In genomic region chr6:47414517-47415167, GRCh38 we compare ENCODE assay signal across 8 cellular contexts.
DNase-seq lines count a peak whose midpoint lies in the region; ATAC-seq and TF ChIP-seq lines count a peak whose summit lies in the region.

No MANE protein-coding gene starts in this region.

- POLR2A ChIA-PET in A673 (lab: Charles Lee; ENCODE audit: low non-redundant PET): no interaction called here
- POLR2A ChIA-PET in PC-3 (lab: Charles Lee; ENCODE audit: unreplicated experiment): interaction anchor here (0.6 to 1.0 kb wide), 4 partner anchors 64 to 319 kb away, joined by 3 to 5 read pairs (median 4); no protein-coding TSS in a partner anchor

- no peaks in the 10 kb centered on the region for H3K9me2 ChIP-seq in PC-3 (replicated peaks; ENCODE audit: low read length)

- H3K79me2 ChIP-seq in PC-3 (ENCODE audit: low read length): no peaks in the 10 kb centered on the region

- H3K27me3 ChIP-seq in A673 (replicated peaks; ENCODE audit: insufficient read depth, low read depth, low read length, poor library complexity) (no peaks in the 10 kb centered on the region), PC-3 (ENCODE audit: low read length) (no peaks in the 10 kb centered on the region)

- peak overlapping the region; percentile 37 for H3K4me3 ChIP-seq in A673 (ENCODE audit: low read depth, low read length, poor library complexity, severe bottlenecking)
- H3K4me3 ChIP-seq in PC-3 (ENCODE audit: low read length): peak overlapping the region; percentile 64

- DNase-seq in A673 (ENCODE audit: low spot score) (peak; percentile 37), PC-3 (peak; percentile 54), dedifferentiated amniotic fluid mesenchymal stem cell (ENCODE audit: extremely low spot score) (peak; percentile 27), midbrain (lab: John Stamatoyannopoulos, UW) (peak; percentile 35), GF-D8 (lab: John Stamatoyannopoulos, UW) (no peak), progenitor cell of endocrine pancreas (ENCODE audit: low spot score, unreplicated experiment) (no peak)

- H3K9me3 ChIP-seq in A673 (ENCODE audit: low read depth, low read length, poor library complexity, severe bottlenecking) (no peaks in the 10 kb centered on the region), PC-3 (ENCODE audit: low read length) (no peaks in the 10 kb centered on the region)

- intact Hi-C loops in A673 (cut with micrococcal nuclease; ENCODE audit: unreplicated experiment): loop anchor here (2.0 to 5.0 kb wide), 3 partner anchors 213 to 366 kb away; no protein-coding TSS in a partner anchor
- intact Hi-C loops in PC-3 (cut with micrococcal nuclease): loop anchor here (1.0 to 10.0 kb wide), 6 partner anchors 50 to 366 kb away; no protein-coding TSS in a partner anchor

- H3K4me1 Mint-ChIP-seq in progenitor cell of endocrine pancreas (ENCODE audit: low read depth): peaks cover 22% of the 10 kb centered on the region

- H3K4me2 ChIP-seq in PC-3 (ENCODE audit: low read length): peak overlapping the region; percentile 88

- CTCF ChIA-PET in A673 (lab: Charles Lee) (interaction anchor here (0.6 to 1.0 kb wide), 2 partner anchors 47 to 217 kb away, joined by 3 to 5 read pairs; no protein-coding TSS in a partner anchor), PC-3 (lab: Charles Lee) (interaction anchor here (0.6 to 1.4 kb wide), 3 partner anchors 63 to 319 kb away, joined by 3 to 4 read pairs (median 3); partner anchors contain the start of gene CD2AP)

- H2AFZ ChIP-seq in PC-3 (ENCODE audit: low read length): peak overlapping the region; percentile 71

- H3K27ac ChIP-seq in A673 (ENCODE audit: low read depth, low read length, poor library complexity, severe bottlenecking) (no peak overlapping the region), PC-3 (ENCODE audit: low read length) (peak overlapping the region; percentile 41)

- H3K4me1 ChIP-seq in A673 (ENCODE audit: insufficient read depth, low read length, poor library complexity, severe bottlenecking) (peaks cover 4% of the 10 kb centered on the region), PC-3 (ENCODE audit: insufficient read depth, low read length) (peaks cover 20% of the 10 kb centered on the region)

- no peaks in the 10 kb centered on the region for H3F3A ChIP-seq in PC-3 (ENCODE audit: low read length, unreplicated experiment)

- H3K36me3 Mint-ChIP-seq in progenitor cell of endocrine pancreas (ENCODE audit: insufficient read depth): no peaks in the 10 kb centered on the region

- ATAC-seq in GM18511 (IDR thresholded peaks at IDR 0.05; ENCODE audit: unreplicated experiment) (peak; percentile 82), HG02885 (IDR thresholded peaks at IDR 0.05; ENCODE audit: poor library complexity, unreplicated experiment) (peak; percentile 71), PC-3 (peak; percentile 66)

- peak overlapping the region; percentile 49 for H3K9ac ChIP-seq in PC-3 (ENCODE audit: low read length)

- H4K20me1 ChIP-seq in PC-3 (ENCODE audit: low read length): no peaks in the 10 kb centered on the region

- TF ChIP-seq CTCF in A673 (conservative IDR thresholded peaks at IDR 0.05; ENCODE audit: low read depth, low read length) (no peak), PC-3 (conservative IDR thresholded peaks at IDR 0.05; ENCODE audit: low read depth, low read length) (no peak), progenitor cell of endocrine pancreas (IDR thresholded peaks at IDR 0.05; ENCODE audit: unreplicated experiment) (no peak)

- peaks cover 4% of the 10 kb centered on the region for H3K9me3 Mint-ChIP-seq in progenitor cell of endocrine pancreas (ENCODE audit: low read depth)

- no peak overlapping the region for H3K27ac Mint-ChIP-seq in progenitor cell of endocrine pancreas

- H3K36me3 ChIP-seq in A673 (ENCODE audit: insufficient read depth, low read length, poor library complexity, severe bottlenecking) (no peaks in the 10 kb centered on the region), PC-3 (ENCODE audit: low read depth, low read length) (no peaks in the 10 kb centered on the region)

- H3K4me3 Mint-ChIP-seq in progenitor cell of endocrine pancreas (ENCODE audit: low read depth): no peak overlapping the region

- BruUV-seq in A673 (replicated peaks; lab: Mats Ljungman, UMichigan) (no TSS peak), PC-3 (replicated peaks; lab: Mats Ljungman, UMichigan) (no TSS peak)

- no peaks in the 10 kb centered on the region for H3K27me3 Mint-ChIP-seq in progenitor cell of endocrine pancreas

Comparison
In these comparisons a context has a peak if more than half of its experiments do, and no peak if none do; other contexts are left out.
1. DNase-seq: peak in A673 (single experiment), PC-3 (single experiment), dedifferentiated amniotic fluid mesenchymal stem cell (single experiment) and midbrain (single experiment); none in GF-D8 (single experiment) and progenitor cell of endocrine pancreas (single experiment).
2. Peak in every context shown above with its lines, with median percentiles within 50 percentile points of each other: ATAC-seq.